ENCODE assay signal across 8 cellular contexts in the genomic region with DNA sequence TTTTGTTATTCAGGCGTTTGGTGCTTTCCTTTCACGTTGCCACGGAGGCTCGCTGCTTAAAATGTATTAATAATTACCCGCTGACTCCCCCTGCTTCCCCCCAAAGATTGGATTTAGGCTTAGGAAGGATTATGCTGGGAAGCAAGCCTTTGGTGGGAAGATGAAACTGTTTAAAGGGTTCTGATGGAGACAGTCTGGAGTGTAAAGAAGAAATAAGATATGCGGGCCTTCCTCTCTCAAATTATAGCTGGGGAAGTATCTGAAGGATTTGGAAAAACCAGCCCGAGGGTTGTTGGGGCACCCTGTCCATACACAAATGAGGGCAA. TPM values are rescaled to one million over a fixed set of nuclear protein-coding genes. Genes with fewer than 3 reads are reported as not detected.
DNase-seq lines count a peak whose midpoint lies in the region; ATAC-seq and TF ChIP-seq lines count a peak whose summit lies in the region.

No MANE protein-coding gene starts in this region.

- no peak for ATAC-seq in natural killer cell
- ATAC-seq in HG02798 (IDR thresholded peaks at IDR 0.05; ENCODE audit: poor library complexity, unreplicated experiment), result no peak
- ATAC-seq in HG02588 (IDR thresholded peaks at IDR 0.05; ENCODE audit: unreplicated experiment), result no peak

- H3K36me3 Mint-ChIP-seq in natural killer cell, result no peaks in the 10 kb centered on the region

- peaks cover 57% of the 10 kb centered on the region for H3K79me2 ChIP-seq in Loucy (ENCODE audit: insufficient read depth, low read length)

- H2AFZ ChIP-seq in Loucy (ENCODE audit: low read length), result no peak overlapping the region

- peak overlapping the region; percentile 62 to 82 for H3K27ac Mint-ChIP-seq in natural killer cell

- H3K9me3 ChIP-seq in Loucy (ENCODE audit: insufficient read depth, low read depth, low read length), result no peaks in the 10 kb centered on the region

- H3K27me3 ChIP-seq in Loucy (ENCODE audit: insufficient read depth, low read length, poor library complexity, severe bottlenecking), result no peaks in the 10 kb centered on the region
- no peaks in the 10 kb centered on the region for H3K27me3 ChIP-seq in dorsolateral prefrontal cortex

- H3K36me3 ChIP-seq in Loucy (ENCODE audit: insufficient read depth, low read length), result no peaks in the 10 kb centered on the region

- peak overlapping the region in 35 of 59 donors; percentile 13 to 96 (median 86) for H3K27ac ChIP-seq in dorsolateral prefrontal cortex

- H3K4me1 Mint-ChIP-seq in natural killer cell, result peaks cover 13 to 28% of the 10 kb centered on the region in 2 donors

- no peaks in the 10 kb centered on the region for H3K9me2 ChIP-seq in Loucy (replicated peaks; ENCODE audit: low read depth, low read length)

- no peaks in the 10 kb centered on the region for H3K27me3 Mint-ChIP-seq in natural killer cell (ENCODE audit: low read depth in 2 of 2)

- H3K4me2 ChIP-seq in Loucy (ENCODE audit: low read depth, low read length, poor library complexity, severe bottlenecking), result peak overlapping the region; percentile 97

- H3K4me3 ChIP-seq in AG09309 (ENCODE audit: control insufficient read depth, low read depth, low read length), result peak overlapping the region; percentile 63
- peak overlapping the region; percentile 82 for H3K4me3 ChIP-seq in Loucy (ENCODE audit: low read length, poor library complexity, severe bottlenecking)
- peak overlapping the region; percentile 57 to 96 (median 88) for H3K4me3 ChIP-seq in dorsolateral prefrontal cortex

- no peak for DNase-seq in AG09309 (ENCODE audit: low read depth)
- no peak for DNase-seq in dorsolateral prefrontal cortex
- no peak for DNase-seq in natural killer cell
- no peak for DNase-seq in epidermal melanocyte (ENCODE audit: insufficient read length, low spot score)
- DNase-seq in NCI-H446 (lab: John Stamatoyannopoulos, UW), result no peak

- H4K20me1 ChIP-seq in Loucy (ENCODE audit: insufficient read depth, low read length, poor library complexity, severe bottlenecking), result peaks cover 20% of the 10 kb centered on the region

- intact Hi-C loops in dorsolateral prefrontal cortex (cut with DNase I) (loop anchor here (2.0 to 10.0 kb wide), 8 partner anchors 35 to 195 kb away; a partner anchor contains a TSS), natural killer cell (cut with micrococcal nuclease) (loop anchor here (1.0 to 5.0 kb wide), 4 partner anchors 16 to 143 kb away; no protein-coding TSS in a partner anchor)

- peak overlapping the region; percentile 74 for H3K9ac ChIP-seq in Loucy (ENCODE audit: low read depth, low read length, poor library complexity, severe bottlenecking)

- H3F3A ChIP-seq in Loucy (ENCODE audit: low read depth), result 0 out of 2 replicates have a peak, but pooled peaks cover 8% of the 10 kb centered on the region

- no peaks in the 10 kb centered on the region for H3K9me3 Mint-ChIP-seq in natural killer cell

- TF ChIP-seq CTCF in AG09309 (IDR thresholded peaks at IDR 0.05; ENCODE audit: control insufficient read depth, insufficient read depth, low read depth, low read length, missing control alignments) (no peak), Loucy (conservative IDR thresholded peaks at IDR 0.05; ENCODE audit: low read length) (no peak), dorsolateral prefrontal cortex (IDR thresholded peaks at IDR 0.05 in 54 of 56, conservative IDR thresholded peaks at IDR 0.05 in 2 of 56; ENCODE audit: low read depth in 1 of 56, partially characterized antibody in 56 of 56) (no peak), natural killer cell (IDR thresholded peaks at IDR 0.05) (no peak)

- peaks cover 61% of the 10 kb centered on the region for H3K4me1 ChIP-seq in Loucy (ENCODE audit: insufficient read depth, low read length, poor library complexity, severe bottlenecking)

- H3K4me3 Mint-ChIP-seq in natural killer cell, result peak overlapping the region; percentile 98

RNA-seq across cellular contexts. Expression of a gene that starts 1.1 kb away (rescaled TPM):
- total RNA-seq in dorsolateral prefrontal cortex (100 to 1,000 TPM in 3 of 120 experiments, 10 to 100 TPM in 117; 44.7 to 102 (median 69.9) TPM), natural killer cell (10 to 100 TPM; 46.4 to 63.1 (median 59.2) TPM)
